Comparison of ENCODE assay signal across 16 cellular contexts in the genomic region with DNA sequence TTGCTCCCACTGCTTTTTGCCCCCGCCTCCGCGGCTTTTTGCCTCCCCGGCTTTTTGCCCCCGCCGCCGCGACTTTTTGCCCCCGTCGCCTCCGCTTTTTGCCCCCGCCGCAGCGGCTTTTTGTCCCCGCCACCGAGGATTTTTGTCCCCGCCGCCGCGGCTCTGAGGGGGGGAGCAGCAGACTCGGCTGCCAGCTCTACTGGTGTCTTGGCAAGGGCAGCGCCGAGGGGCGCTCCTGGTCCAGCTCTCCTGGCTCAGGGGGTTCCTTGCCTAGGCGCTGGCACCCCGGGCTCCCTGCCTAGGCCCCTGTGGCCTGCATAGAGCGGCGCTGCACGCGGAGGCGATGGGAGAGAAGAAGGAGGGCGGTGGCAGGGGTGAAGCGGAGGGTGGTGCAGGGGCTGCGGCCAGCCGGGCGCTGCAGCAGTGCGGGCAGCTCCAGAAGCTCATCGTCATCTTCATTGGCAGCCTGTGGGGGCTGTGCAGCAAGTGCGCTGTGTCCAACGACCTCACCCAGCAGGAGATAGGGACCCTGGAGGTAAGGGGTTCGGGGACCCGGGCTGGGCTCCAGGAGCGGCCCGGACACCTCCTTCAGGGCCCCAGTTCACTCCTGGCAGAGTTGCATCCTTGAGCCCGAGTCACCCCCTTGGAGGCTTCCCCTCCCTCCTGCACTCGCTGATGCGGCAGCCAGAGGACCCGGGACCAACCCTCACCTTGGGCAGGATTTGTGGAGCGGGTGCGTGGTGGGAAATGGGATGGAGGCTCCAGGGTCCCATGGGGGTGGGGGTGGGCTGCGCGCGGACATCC.
A peak's percentile ranks its signal among the peaks of the same experiment; 100 is the strongest.
DNase-seq lines count a peak whose midpoint lies in the region; ATAC-seq, FAIRE-seq and TF ChIP-seq lines count a peak whose summit lies in the region.
"Had no signal": no experiment of that assay in that cellular context is flagged by ENCODE, and none has a peak within 500 bp of the region (broad histone marks: within the 10 kb centered on the region; RNA-seq: fewer than 3 reads in every experiment).

No MANE protein-coding gene starts in this region.

- 73 to 86% methylated on average over 53 of the region's 53 CpGs for WGBS in sigmoid colon, 2 donors

- H3K9me3 ChIP-seq in kidney (ENCODE audit: control insufficient read depth in 1 of 2, low read length in 2 of 2) (no peaks in the 10 kb centered on the region), sigmoid colon (peaks cover 0 to 6% (median 0%) of the 10 kb centered on the region in 4 donors)

- H3K36me3 ChIP-seq in kidney (ENCODE audit: control insufficient read depth in 1 of 2, insufficient read depth in 2 of 2, low read length in 2 of 2) (no peaks in the 10 kb centered on the region), sigmoid colon (no peaks in the 10 kb centered on the region)

- peak; percentile 17 for DNase-seq in left cardiac atrium
- DNase-seq in cardiac septum (ENCODE audit: low spot score): no peak
- peak; percentile 61 for DNase-seq in kidney
- peak; percentile 48 for DNase-seq in sigmoid colon
- DNase-seq in H54 (ENCODE audit: insufficient read length, low spot score): no peak
- no peak for DNase-seq in SIG-M5 treated with dmso at 0.1 percent for 504 hours (lab: John Stamatoyannopoulos, UW; ENCODE audit: unreplicated experiment)
- DNase-seq: ACHN; C1 segment of cervical spinal cord; Calu3; CD4-positive, alpha-beta T cell; DMS79; GM23248; H7 had no signal

- TF ChIP-seq CTCF in kidney (IDR thresholded peaks at IDR 0.05; ENCODE audit: borderline replicate concordance, extremely low read depth, insufficient read depth) (no peak), sigmoid colon (IDR thresholded peaks at IDR 0.05) (no peak)

- ATAC-seq in left cardiac atrium (no peak), GM19397 (IDR thresholded peaks at IDR 0.05; ENCODE audit: unreplicated experiment) (no peak)
- ATAC-seq: GM12878 had no signal

- H3K27ac ChIP-seq in kidney (ENCODE audit: low read depth in 2 of 2, low read length in 2 of 2) (no peak overlapping the region), sigmoid colon (no peak overlapping the region)
- H3K27ac ChIP-seq: GM23248 had no signal

- TF ChIP-seq POLR2A in sigmoid colon (IDR thresholded peaks at IDR 0.05) (no peak), H54 (IDR thresholded peaks at IDR 0.05; ENCODE audit: low read depth, low read length) (no peak)

- H3K4me1 ChIP-seq in kidney (ENCODE audit: control insufficient read depth in 1 of 2, insufficient read depth in 1 of 2, low read depth in 1 of 2, low read length in 2 of 2): no peaks in the 10 kb centered on the region
- no peaks in the 10 kb centered on the region for H3K4me1 ChIP-seq in sigmoid colon

- intact Hi-C loops in left cardiac atrium (cut with DNase I): no loop called here
- intact Hi-C loops in cardiac septum (cut with DNase I): no loop called here
- intact Hi-C loops in kidney (cut with DNase I): no loop called here
- intact Hi-C loops in sigmoid colon (cut with DNase I): no loop called here

- H3K27me3 ChIP-seq in sigmoid colon: no peaks in the 10 kb centered on the region

- FAIRE-seq in kidney (lab: Jason Lieb, UNC) (no peak), H54 (lab: Jason Lieb, UNC) (no peak)
- FAIRE-seq: GM12878, GM18507 had no signal

- TF ChIP-seq EP300 in sigmoid colon (IDR thresholded peaks at IDR 0.05): no peak

- no peak overlapping the region for H3K9ac ChIP-seq in kidney (ENCODE audit: low read length in 2 of 2)
- H3K9ac ChIP-seq: GM23248 had no signal

- H3K4me3 ChIP-seq in kidney (ENCODE audit: low read length in 2 of 2) (no peak overlapping the region), sigmoid colon (no peak overlapping the region)
- H3K4me3 ChIP-seq: GM12878, GM23248 had no signal

Comparison
In these comparisons a context has a peak if more than half of its experiments do, and no peak if none do; other contexts are left out.
1. DNase-seq: peak in left cardiac atrium (single experiment), kidney (single experiment) and sigmoid colon (single experiment); none in cardiac septum (single experiment), H54 (single experiment) and SIG-M5 treated with dmso at 0.1 percent for 504 hours (single experiment).